Comparison of ENCODE assay signal across 19 cellular contexts in the genomic region with DNA sequence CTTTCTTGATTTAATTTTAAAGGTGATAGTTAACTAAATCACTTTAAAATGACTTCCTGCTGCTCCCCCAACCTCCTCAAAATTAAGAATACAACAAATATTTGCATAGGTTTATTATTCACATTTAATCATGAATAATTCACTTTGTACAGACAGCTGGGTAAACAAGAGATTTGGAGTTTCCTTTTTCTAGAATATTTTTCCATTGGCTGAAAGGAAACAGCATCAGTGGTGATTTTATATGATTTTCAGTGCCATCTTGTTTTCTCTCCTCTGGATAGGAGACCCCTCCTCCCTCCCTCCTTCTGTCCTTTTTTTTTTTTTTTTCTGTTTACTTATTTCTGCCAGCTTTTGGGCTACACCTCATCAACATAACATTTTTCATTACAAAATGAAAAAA.
DNase-seq lines count a peak whose midpoint lies in the region; TF ChIP-seq lines count a peak whose summit lies in the region.
"Had no signal": no experiment of that assay in that cellular context is flagged by ENCODE, and none has a peak within 500 bp of the region (broad histone marks: within the 10 kb centered on the region; RNA-seq: fewer than 3 reads in every experiment).

No MANE protein-coding gene starts in this region.

- H3K9ac ChIP-seq in neuronal stem cell (ENCODE audit: low read depth, low read length, poor library complexity): no peak overlapping the region
- H3K9ac ChIP-seq: neural progenitor cell had no signal

- no peak overlapping the region for H2BK120ac ChIP-seq in neuronal stem cell (ENCODE audit: low read depth, low read length)

- no peak overlapping the region for H2BK15ac ChIP-seq in neuronal stem cell (ENCODE audit: low read length)

- H3K4ac ChIP-seq in neuronal stem cell (ENCODE audit: low read length): no peak overlapping the region

- H2BK5ac ChIP-seq in neuronal stem cell (ENCODE audit: low read length): no peak overlapping the region

- H3K4me3 Mint-ChIP-seq in activated CD4-positive, alpha-beta memory T cell treated with anti-CD3 and anti-CD28 coated beads, Interleukin-2, amount 10 ng/mL, durations not matched to agents 7 days and 5 days: no peak overlapping the region
- H3K4me3 Mint-ChIP-seq in HFFc6: no peak overlapping the region
- H3K4me3 Mint-ChIP-seq: activated T-cell treated with anti-CD3 and anti-CD28 coated beads, Interleukin-2, amount 50 U/mL, for 4 hours; neural progenitor cell had no signal

- no peaks in the 10 kb centered on the region for H3K9me3 ChIP-seq in neuronal stem cell (replicated peaks in 1 of 2; ENCODE audit: control insufficient read depth in 2 of 2, insufficient read depth in 1 of 2, low read depth in 1 of 2, low read length in 2 of 2)
- H3K9me3 ChIP-seq: thyroid gland had no signal

- no peaks in the 10 kb centered on the region for H3K9me3 Mint-ChIP-seq in activated CD4-positive, alpha-beta memory T cell treated with anti-CD3 and anti-CD28 coated beads, Interleukin-2, amount 10 ng/mL, durations not matched to agents 7 days and 5 days
- no peaks in the 10 kb centered on the region for H3K9me3 Mint-ChIP-seq in HFFc6
- H3K9me3 Mint-ChIP-seq: activated T-cell treated with anti-CD3 and anti-CD28 coated beads, Interleukin-2, amount 50 U/mL, for 4 hours; neural progenitor cell had no signal

- no peaks in the 10 kb centered on the region for H3K27me3 ChIP-seq in neuronal stem cell (ENCODE audit: control insufficient read depth in 3 of 3, insufficient read depth in 3 of 3, low read depth in 1 of 3, low read length in 3 of 3)
- H3K27me3 ChIP-seq: neural progenitor cell, thyroid gland had no signal

- POLR2A ChIA-PET in activated CD4-positive, alpha-beta memory T cell treated with anti-CD3 and anti-CD28 coated beads, Interleukin-2, amount 10 ng/mL, durations not matched to agents 7 days and 5 days (lab: Charles Lee): interaction anchor here (0.9 to 1.9 kb wide), 18 partner anchors 9 to 239 kb away, joined by 3 to 22 read pairs (median 6); partner anchors contain the start of genes CCDC157, LIF, MTFP1 and SF3A1

- H3K4me3 ChIP-seq in neuronal stem cell (ENCODE audit: low read length in 2 of 2): no peak overlapping the region
- H3K4me3 ChIP-seq: neural progenitor cell, thyroid gland had no signal

- peak overlapping the region; percentile 89 for H3K27ac Mint-ChIP-seq in activated CD4-positive, alpha-beta memory T cell treated with anti-CD3 and anti-CD28 coated beads, Interleukin-2, amount 10 ng/mL, durations not matched to agents 7 days and 5 days
- no peak overlapping the region for H3K27ac Mint-ChIP-seq in HFFc6
- H3K27ac Mint-ChIP-seq: neural progenitor cell had no signal

- no peak overlapping the region for H3K27ac ChIP-seq in neuronal stem cell (replicated peaks; ENCODE audit: low read length)
- H3K27ac ChIP-seq: neural progenitor cell had no signal

- DNase-seq in COR-L47 (lab: John Stamatoyannopoulos, UW) (peak; percentile 69), DMS53 (lab: John Stamatoyannopoulos, UW) (peak; percentile 72), NCI-H2196 (lab: John Stamatoyannopoulos, UW; ENCODE audit: unreplicated experiment) (peak; percentile 6), HFFc6 (no peak), GOT3 (lab: John Stamatoyannopoulos, UW) (no peak), EL (no peak), neuronal stem cell (ENCODE audit: low spot score) (no peak)
- DNase-seq in activated CD4-positive, alpha-beta memory T cell treated with anti-CD3 and anti-CD28 coated beads, Interleukin-2, amount 10 ng/mL, durations not matched to agents 7 days and 5 days: no peak
- DNase-seq: activated CD4-positive, alpha-beta T cell treated with anti-CD3 and anti-CD28 coated beads for 1 hour; activated T-cell treated with anti-CD3 and anti-CD28 coated beads, Interleukin-2, amount 50 U/mL, for 4 hours; AML-193; amygdala; caudate nucleus; foreskin melanocyte; KBM-7; NCI-H524; stimulated activated CD4-positive, alpha-beta T cell treated with anti-CD3 and anti-CD28 coated beads, Interleukin-12 subunit alpha, Interleukin-12 subunit beta, amount 100 ng/mL, for 4 hours; thyroid gland had no signal

- CTCF ChIA-PET in activated CD4-positive, alpha-beta memory T cell treated with anti-CD3 and anti-CD28 coated beads, Interleukin-2, amount 10 ng/mL, durations not matched to agents 7 days and 5 days (lab: Charles Lee): interaction anchor here (0.7 to 2.1 kb wide), 15 partner anchors 8 to 239 kb away, joined by 3 to 10 read pairs (median 3); partner anchors contain the start of genes CASTOR1 and RNF215

- no peaks in the 10 kb centered on the region for H3K36me3 ChIP-seq in neuronal stem cell (replicated peaks in 1 of 2; ENCODE audit: control insufficient read depth in 2 of 2, insufficient read depth in 2 of 2, low read length in 2 of 2)
- H3K36me3 ChIP-seq: neural progenitor cell, thyroid gland had no signal

- peaks cover 95% of the 10 kb centered on the region for H3K4me1 Mint-ChIP-seq in activated CD4-positive, alpha-beta memory T cell treated with anti-CD3 and anti-CD28 coated beads, Interleukin-2, amount 10 ng/mL, durations not matched to agents 7 days and 5 days
- peaks cover 12% of the 10 kb centered on the region for H3K4me1 Mint-ChIP-seq in HFFc6 (ENCODE audit: low read depth)
- H3K4me1 Mint-ChIP-seq: neural progenitor cell had no signal

- H3K79me1 ChIP-seq in neuronal stem cell (ENCODE audit: low read depth, low read length): no peaks in the 10 kb centered on the region

- no peaks in the 10 kb centered on the region for H3K27me3 Mint-ChIP-seq in activated CD4-positive, alpha-beta memory T cell treated with anti-CD3 and anti-CD28 coated beads, Interleukin-2, amount 10 ng/mL, durations not matched to agents 7 days and 5 days
- peaks cover 22% of the 10 kb centered on the region for H3K27me3 Mint-ChIP-seq in HFFc6 (ENCODE audit: insufficient read depth)

- no peak overlapping the region for H2BK12ac ChIP-seq in neuronal stem cell (ENCODE audit: low read length)

- no peak overlapping the region for H3K18ac ChIP-seq in neuronal stem cell (ENCODE audit: low read length)

- no peak overlapping the region for H3K4me2 ChIP-seq in neuronal stem cell (ENCODE audit: insufficient read depth, low read length, poor library complexity, severe bottlenecking)
- H3K4me2 ChIP-seq: neural progenitor cell had no signal

- no peak overlapping the region for H3K23ac ChIP-seq in neuronal stem cell (ENCODE audit: low read depth, low read length, poor library complexity)

- TF ChIP-seq CTCF in HFFc6 (IDR thresholded peaks at IDR 0.05): no peak

- H4K8ac ChIP-seq in neuronal stem cell (ENCODE audit: low read depth, low read length): no peak overlapping the region

- H4K91ac ChIP-seq in neuronal stem cell (ENCODE audit: low read depth, low read length, poor library complexity): no peak overlapping the region

- H3K36me3 Mint-ChIP-seq in activated CD4-positive, alpha-beta memory T cell treated with anti-CD3 and anti-CD28 coated beads, Interleukin-2, amount 10 ng/mL, durations not matched to agents 7 days and 5 days (ENCODE audit: low read depth): peaks cover 7% of the 10 kb centered on the region
- no peaks in the 10 kb centered on the region for H3K36me3 Mint-ChIP-seq in HFFc6 (ENCODE audit: low read depth)
- H3K36me3 Mint-ChIP-seq: neural progenitor cell had no signal

- H2AFZ ChIP-seq in neuronal stem cell (ENCODE audit: low read length): no peak overlapping the region
- H2AFZ ChIP-seq: neural progenitor cell had no signal

- no peak overlapping the region for H3K14ac ChIP-seq in neuronal stem cell (ENCODE audit: low read length)

- no peak overlapping the region for H2AK5ac ChIP-seq in neuronal stem cell (ENCODE audit: low read depth, low read length)

- peaks cover 0 to 1% of the 10 kb centered on the region in 2 donors for H3K4me1 ChIP-seq in neuronal stem cell (ENCODE audit: control insufficient read depth in 2 of 2, insufficient read depth in 1 of 2, low read depth in 1 of 2, low read length in 2 of 2)
- H3K4me1 ChIP-seq: neural progenitor cell had no signal

Comparison
In these comparisons a context has a peak if more than half of its experiments do, and no peak if none do; other contexts are left out.
1. DNase-seq: peak in COR-L47 (single experiment), DMS53 (single experiment) and NCI-H2196 (single experiment); none in activated CD4-positive, alpha-beta memory T cell treated with anti-CD3 and anti-CD28 coated beads, Interleukin-2, amount 10 ng/mL, durations not matched to agents 7 days and 5 days (single experiment), HFFc6 (single experiment), GOT3 (single experiment), EL (single experiment) and neuronal stem cell (single experiment).